16 cellular contexts compared by ENCODE assay signal in genomic region chr7:41891967-41892755, GRCh38.
DNase-seq lines count a peak whose midpoint lies in the region; ATAC-seq and TF ChIP-seq lines count a peak whose summit lies in the region.
"Had no signal": no experiment of that assay in that cellular context is flagged by ENCODE, and none has a peak within 500 bp of the region (broad histone marks: within the 10 kb centered on the region; RNA-seq: fewer than 3 reads in every experiment).

No MANE protein-coding gene starts in this region.

- POLR2A ChIA-PET in Panc1 (lab: Charles Lee), result no interaction called here

- 88% methylated on average over 11 of the region's 11 CpGs for WGBS in suprapubic skin

- no peak for TF ChIP-seq EP300 in suprapubic skin (IDR thresholded peaks at IDR 0.05)

- peak; percentile 30 for DNase-seq in ACHN
- no peak for DNase-seq in GM13977 (ENCODE audit: low spot score)
- DNase-seq in Panc1 (ENCODE audit: low read depth, low spot score), result no peak
- peak; percentile 72 for DNase-seq in iPS-NIHi7 (ENCODE audit: extremely low spot score)
- no peak for DNase-seq in suprapubic skin (ENCODE audit: low spot score in 2 of 2)
- no peak for DNase-seq in NCI-H510A treated with DMSO at 0.1 percent for 48 hours (lab: John Stamatoyannopoulos, UW)
- DNase-seq in effector CD8-positive, alpha-beta T cell (lab: John Stamatoyannopoulos, UW), result no peak
- DNase-seq: activated CD4-positive, alpha-beta T cell treated with anti-CD3 and anti-CD28 coated beads, Interleukin-2, amount 10 ng/mL, durations not matched to agents 24 days and 14 days; activated naive CD4-positive, alpha-beta T cell treated with anti-CD3 and anti-CD28 coated beads for 36 hours; MM.1S; naive thymus-derived CD4-positive, alpha-beta T cell; NCI-H526; small intestine; uterus had no signal

- H3K27ac ChIP-seq in Panc1 (ENCODE audit: low read length) (no peak overlapping the region), suprapubic skin (no peak overlapping the region)
- H3K27ac ChIP-seq: BLaER1 treated with 17β-estradiol and CSF1 and Interleukin-3, amounts not matched to agents 10 nM and 100 nM; uterus had no signal

- in situ Hi-C loops in ACHN (cut with HindIII; ENCODE audit: low pct_ligation_motif_present, low pct_unique_long_range_greater_than_20kb, low sequenced_read_pairs) (no loop called here), GM13977 (cut with MboI; ENCODE audit: low pct_unique_long_range_greater_than_20kb, low sequenced_read_pairs, unreplicated experiment) (no loop called here), Panc1 (cut with HindIII; ENCODE audit: low pct_unique_long_range_greater_than_20kb, low sequenced_read_pairs) (no loop called here)

- ATAC-seq in Panc1, result no peak
- no peak for ATAC-seq in HG03442 (IDR thresholded peaks at IDR 0.05; ENCODE audit: unreplicated experiment)
- ATAC-seq: naive thymus-derived CD4-positive, alpha-beta T cell had no signal

- no peaks in the 10 kb centered on the region for H3K27me3 ChIP-seq in Panc1 (ENCODE audit: control insufficient read depth, insufficient read depth, low read length)
- H3K27me3 ChIP-seq in suprapubic skin, result no peaks in the 10 kb centered on the region
- H3K27me3 ChIP-seq: uterus had no signal

- TF ChIP-seq CTCF in GM13977 (IDR thresholded peaks at IDR 0.05; ENCODE audit: extremely low read depth, insufficient read depth, missing control alignments), result peak; percentile 49
- peak; percentile 31 for TF ChIP-seq CTCF in Panc1 (IDR thresholded peaks at IDR 0.05)
- no peak for TF ChIP-seq CTCF in suprapubic skin (IDR thresholded peaks at IDR 0.05)

- no TSS peak for BruUV-seq in Panc1 (replicated peaks; lab: Mats Ljungman, UMichigan)

- H3K4me1 ChIP-seq in Panc1 (ENCODE audit: control insufficient read depth, insufficient read depth, low read length) (no peaks in the 10 kb centered on the region), suprapubic skin (peaks cover 3% of the 10 kb centered on the region)
- H3K4me1 ChIP-seq: uterus had no signal

- H3K36me3 ChIP-seq in Panc1 (ENCODE audit: control insufficient read depth, insufficient read depth, low read length), result no peaks in the 10 kb centered on the region
- no peaks in the 10 kb centered on the region for H3K36me3 ChIP-seq in suprapubic skin
- H3K36me3 ChIP-seq: BLaER1 treated with 17β-estradiol and CSF1 and Interleukin-3, amounts not matched to agents 10 nM and 100 nM; uterus had no signal

- H3K4me3 ChIP-seq in Panc1 (ENCODE audit: low read depth in 2 of 2, low read length in 2 of 2), result no peak overlapping the region
- no peak overlapping the region for H3K4me3 ChIP-seq in suprapubic skin
- H3K4me3 ChIP-seq: BLaER1 treated with 17β-estradiol and CSF1 and Interleukin-3, amounts not matched to agents 10 nM and 100 nM; uterus had no signal

- no peaks in the 10 kb centered on the region for H3K9me3 ChIP-seq in Panc1 (ENCODE audit: control insufficient read depth, insufficient read depth, low read depth, low read length)
- no peaks in the 10 kb centered on the region for H3K9me3 ChIP-seq in suprapubic skin
- H3K9me3 ChIP-seq: BLaER1 treated with 17β-estradiol and CSF1 and Interleukin-3, amounts not matched to agents 10 nM and 100 nM; uterus had no signal

- intact Hi-C loops in Panc1 (cut with micrococcal nuclease; ENCODE audit: unreplicated experiment), result no loop called here

- CTCF ChIA-PET in Panc1 (lab: Charles Lee), result no interaction called here

- no peak for TF ChIP-seq POLR2A in suprapubic skin (IDR thresholded peaks at IDR 0.05)

Comparison
In these comparisons a context has a peak if more than half of its experiments do, and no peak if none do; other contexts are left out.
1. DNase-seq: peak in ACHN (single experiment) and iPS-NIHi7 (single experiment); none in GM13977 (single experiment), Panc1 (single experiment), suprapubic skin (0 of 2), NCI-H510A treated with DMSO at 0.1 percent for 48 hours (single experiment) and effector CD8-positive, alpha-beta T cell (single experiment).
2. CTCF ChIP-seq: peak in GM13977 (single experiment) and Panc1 (single experiment); none in suprapubic skin (0 of 2).